ENCODE assay signal across 16 cellular contexts in genomic region chr13:73995752-73996151, GRCh38.
DNase-seq lines count a peak whose midpoint lies in the region; ATAC-seq and TF ChIP-seq lines count a peak whose summit lies in the region.
"Had no signal": no experiment of that assay in that cellular context is flagged by ENCODE, and none has a peak within 500 bp of the region (broad histone marks: within the 10 kb centered on the region; RNA-seq: fewer than 3 reads in every experiment).

No MANE protein-coding gene starts in this region.

- peaks cover 78% of the 10 kb centered on the region for H3K4me1 ChIP-seq in OCI-LY1 (ENCODE audit: insufficient read depth, low read length, severe bottlenecking)

- H3K27me3 ChIP-seq in OCI-LY1 (ENCODE audit: insufficient read depth, low read length): no peaks in the 10 kb centered on the region
- H3K27me3 ChIP-seq: BLaER1 treated with 17β-estradiol and CSF1 and Interleukin-3, amounts not matched to agents 10 nM and 100 nM had no signal

- ATAC-seq in left ventricle myocardium superior (peak; percentile 35), sciatic nerve (peak; percentile 46), HG03280 (IDR thresholded peaks at IDR 0.05; ENCODE audit: unreplicated experiment) (no peak), HG02852 (IDR thresholded peaks at IDR 0.05; ENCODE audit: unreplicated experiment) (no peak)
- ATAC-seq: GM23338 had no signal

- no peak for DNase-seq in left ventricle myocardium superior
- DNase-seq in cardiac septum (ENCODE audit: low spot score): no peak
- DNase-seq in fibroblast of gingiva (ENCODE audit: low read depth): peak; percentile 29
- DNase-seq in sciatic nerve (ENCODE audit: low spot score): no peak
- DNase-seq in NCI-H1694 treated with DMSO at 0.1 percent for 48 hours (lab: John Stamatoyannopoulos, UW): no peak
- DNase-seq: 8988T; ACHN; CD4-positive, CD25-positive, alpha-beta regulatory T cell; DMS79; GDM1; H7 had no signal

- no peaks in the 10 kb centered on the region for H3K36me3 ChIP-seq in OCI-LY1 (ENCODE audit: insufficient read depth, low read length)

- H3K4me3 ChIP-seq in OCI-LY1 (ENCODE audit: low read depth, low read length, poor library complexity, severe bottlenecking): no peak overlapping the region
- H3K4me3 ChIP-seq: BLaER1 treated with 17β-estradiol and CSF1 and Interleukin-3, amounts not matched to agents 10 nM and 100 nM; GM23338 had no signal

- H3F3A ChIP-seq in OCI-LY1 (ENCODE audit: insufficient read depth, low read length): 0 out of 2 replicates have a peak, but pooled peaks cover 3% of the 10 kb centered on the region

- intact Hi-C loops in left ventricle myocardium superior (cut with micrococcal nuclease): no loop called here
- intact Hi-C loops in cardiac septum (cut with DNase I): no loop called here
- intact Hi-C loops in sciatic nerve (cut with DNase I): no loop called here

- no peak overlapping the region for H3K9ac ChIP-seq in OCI-LY1 (ENCODE audit: low read length)
- H3K9ac ChIP-seq: BLaER1 treated with 17β-estradiol and CSF1 and Interleukin-3, amounts not matched to agents 10 nM and 100 nM had no signal

- no peaks in the 10 kb centered on the region for H3K9me2 ChIP-seq in OCI-LY1 (ENCODE audit: low read depth, low read length)

- H3K27ac ChIP-seq in OCI-LY1 (ENCODE audit: low read depth, low read length, poor library complexity, severe bottlenecking): peak overlapping the region; percentile 27
- H3K27ac ChIP-seq: BLaER1 treated with 17β-estradiol and CSF1 and Interleukin-3, amounts not matched to agents 10 nM and 100 nM had no signal

- no peaks in the 10 kb centered on the region for H3K9me3 ChIP-seq in OCI-LY1 (ENCODE audit: low read length)
- H3K9me3 ChIP-seq: BLaER1 treated with 17β-estradiol and CSF1 and Interleukin-3, amounts not matched to agents 10 nM and 100 nM had no signal

- TF ChIP-seq CTCF in OCI-LY1 (IDR thresholded peaks at IDR 0.05; ENCODE audit: low read length): no peak

- H4K20me1 ChIP-seq in OCI-LY1 (ENCODE audit: insufficient read depth, low read length): no peaks in the 10 kb centered on the region
- H4K20me1 ChIP-seq: BLaER1 treated with 17β-estradiol and CSF1 and Interleukin-3, amounts not matched to agents 10 nM and 100 nM had no signal

- H3K4me2 ChIP-seq in OCI-LY1 (ENCODE audit: low read length): no peak overlapping the region; the same call in 1 of the 2 replicates
- H3K4me2 ChIP-seq: BLaER1 treated with 17β-estradiol and CSF1 and Interleukin-3, amounts not matched to agents 10 nM and 100 nM; GM23338 had no signal

- H3K79me2 ChIP-seq in OCI-LY1 (ENCODE audit: insufficient read depth, low read length): no peaks in the 10 kb centered on the region

- no peak overlapping the region for H2AFZ ChIP-seq in OCI-LY1 (ENCODE audit: low read length)
- H2AFZ ChIP-seq: GM23338 had no signal

Comparison
In these comparisons a context has a peak if more than half of its experiments do, and no peak if none do; other contexts are left out.
1. ATAC-seq: peak in left ventricle myocardium superior (single experiment) and sciatic nerve (single experiment); none in HG03280 (single experiment) and HG02852 (single experiment).